ENCODE assay signal across 6 cellular contexts in genomic region chr12:6871052-6871957, GRCh38. TPM values are rescaled to one million over a fixed set of nuclear protein-coding genes. Genes with fewer than 3 reads are reported as not detected.
DNase-seq lines count a peak whose midpoint lies in the region; ATAC-seq and TF ChIP-seq lines count a peak whose summit lies in the region.

No MANE protein-coding gene starts in this region.

- H3K9me3 ChIP-seq in KOPT-K1 (ENCODE audit: insufficient read depth, low read length, poor library complexity, severe bottlenecking) (no peaks in the 10 kb centered on the region), ascending aorta (no peaks in the 10 kb centered on the region)
- no peaks in the 10 kb centered on the region for H3K9me3 ChIP-seq in naive thymus-derived CD4-positive, alpha-beta T cell (ENCODE audit: control insufficient read depth in 2 of 3, low read length in 3 of 3)

- H3K36me3 ChIP-seq in BJ (ENCODE audit: control insufficient read depth, insufficient read depth, low read length), result peaks cover 26% of the 10 kb centered on the region
- peaks cover 46% of the 10 kb centered on the region for H3K36me3 ChIP-seq in KOPT-K1 (ENCODE audit: insufficient read depth, low read length)
- H3K36me3 ChIP-seq in ascending aorta, result peaks cover 17 to 19% of the 10 kb centered on the region in 2 donors
- H3K36me3 ChIP-seq in naive thymus-derived CD4-positive, alpha-beta T cell (ENCODE audit: control insufficient read depth in 2 of 3, insufficient read depth in 3 of 3, low read length in 3 of 3), result peaks cover 3 to 32% (median 6%) of the 10 kb centered on the region in 3 experiments

- H3K9me3 Mint-ChIP-seq in naive thymus-derived CD4-positive, alpha-beta T cell, result no peaks in the 10 kb centered on the region

- H3K27me3 ChIP-seq in BJ (ENCODE audit: control insufficient read depth, insufficient read depth, low read length), result no peaks in the 10 kb centered on the region
- H3K27me3 ChIP-seq in ascending aorta, result no peaks in the 10 kb centered on the region
- H3K27me3 ChIP-seq in naive thymus-derived CD4-positive, alpha-beta T cell (ENCODE audit: control insufficient read depth in 2 of 2, insufficient read depth in 2 of 2, low read length in 2 of 2), result no peaks in the 10 kb centered on the region

- H3K4me1 Mint-ChIP-seq in naive thymus-derived CD4-positive, alpha-beta T cell, result peaks cover 37 to 62% (median 53%) of the 10 kb centered on the region in 7 donors

- POLR2A ChIA-PET in BJ (lab: Charles Lee), result interaction anchor here (1.1 to 3.7 kb wide), 2 partner anchors 19 to 20 kb away, joined by 5 to 19 read pairs; partner anchors contain the start of genes CDCA3 and USP5
- POLR2A ChIA-PET in naive thymus-derived CD4-positive, alpha-beta T cell (lab: Charles Lee), result interaction anchor here (0.5 to 4.6 kb wide), 10 partner anchors 17 to 148 kb away, joined by 3 to 70 read pairs (median 10); partner anchors contain the start of genes C12orf57, CDCA3, LPCAT3 and MLF2

- H3K4me3 ChIP-seq in BJ (ENCODE audit: low read depth, low read length) (peak overlapping the region; percentile 65; the same call in 1 of the 2 replicates), ascending aorta (peak overlapping the region; percentile 82 to 90)
- H3K4me3 ChIP-seq in naive thymus-derived CD4-positive, alpha-beta T cell (ENCODE audit: low read length), result peak overlapping the region; percentile 98

- CTCF ChIA-PET in BJ (lab: Yijun Ruan, JAX), result interaction anchor here (0.5 to 9.7 kb wide), 20 partner anchors 11 to 1788 kb away, joined by 3 to 112 read pairs (median 8); partner anchors contain the start of genes C12orf57, CDCA3, ENO2 and GNB3
- CTCF ChIA-PET in naive thymus-derived CD4-positive, alpha-beta T cell (lab: Charles Lee), result interaction anchor here (0.6 to 6.9 kb wide), 12 partner anchors 8 to 237 kb away, joined by 3 to 45 read pairs (median 12); partner anchors contain the start of genes C1RL, CDCA3 and USP5

- no peak for DNase-seq in BJ (ENCODE audit: low read depth)
- no peak for DNase-seq in ascending aorta (ENCODE audit: low spot score in 2 of 2)
- DNase-seq in naive thymus-derived CD4-positive, alpha-beta T cell, result peak in 1 of 9 donors; percentile 58
- DNase-seq in T1000 (lab: John Stamatoyannopoulos, UW), result no peak

- peaks cover 0 to 45% (median 3%) of the 10 kb centered on the region in 5 donors for H3K36me3 Mint-ChIP-seq in naive thymus-derived CD4-positive, alpha-beta T cell

- TF ChIP-seq CTCF in BJ (IDR thresholded peaks at IDR 0.05; ENCODE audit: insufficient read depth, low read depth, low read length) (no peak), ascending aorta (IDR thresholded peaks at IDR 0.05) (no peak)

- no peaks in the 10 kb centered on the region for H3K27me3 Mint-ChIP-seq in naive thymus-derived CD4-positive, alpha-beta T cell

- H3K4me3 Mint-ChIP-seq in naive thymus-derived CD4-positive, alpha-beta T cell, result peak overlapping the region; percentile 87 to 95 (median 91)

- peaks cover 14 to 37% of the 10 kb centered on the region in 2 donors for H3K4me1 ChIP-seq in ascending aorta
- peaks cover 39 to 42% of the 10 kb centered on the region in 2 donors for H3K4me1 ChIP-seq in naive thymus-derived CD4-positive, alpha-beta T cell (ENCODE audit: control insufficient read depth in 2 of 2, insufficient read depth in 2 of 2, low read length in 2 of 2)

- intact Hi-C loops in ascending aorta (cut with DNase I), result loop anchor here (5.0 kb wide), 1 partner anchor 236 kb away; the partner anchor contains the start of gene C1RL
- intact Hi-C loops in naive thymus-derived CD4-positive, alpha-beta T cell (cut with micrococcal nuclease), result loop anchor here in 1 of 2 donors (5.0 kb wide), 2 partner anchors 379 to 1826 kb away; partner anchors contain the start of genes MRPL51, NCAPD2 and RIMKLB

- H3K27ac Mint-ChIP-seq in naive thymus-derived CD4-positive, alpha-beta T cell, result peak overlapping the region; percentile 74 to 94 (median 88)

- H3K27ac ChIP-seq in KOPT-K1 (ENCODE audit: low read depth, low read length, poor library complexity, severe bottlenecking) (peak overlapping the region; percentile 91), ascending aorta (peak overlapping the region; percentile 85 to 92)
- H3K27ac ChIP-seq in naive thymus-derived CD4-positive, alpha-beta T cell (ENCODE audit: low read depth, low read length), result peak overlapping the region; percentile 77

- no peak for ATAC-seq in naive thymus-derived CD4-positive, alpha-beta T cell
- no peak for ATAC-seq in GM18909 (IDR thresholded peaks at IDR 0.05; ENCODE audit: poor library complexity, unreplicated experiment)

RNA-seq across cellular contexts. Expression of gene SPSB2, which starts 1.8 kb away (rescaled TPM):
- 5.0 and 7.3 TPM in 2 replicates for polyA plus RNA-seq in BJ (2011; rRNA removed)
- 2.6 and 3.0 TPM in 2 replicates for polyA minus RNA-seq in BJ (2011; rRNA and poly(A)+ RNA removed)
- 14.5 TPM for total RNA-seq in ascending aorta
- total RNA-seq in naive thymus-derived CD4-positive, alpha-beta T cell, result 10 to 100 TPM in 3 of 5 experiments, 1 to 10 TPM in 2; 5.1 to 20.2 (median 11.2) TPM
- 10 to 100 TPM; 10.8 to 14.5 TPM for polyA plus RNA-seq in naive thymus-derived CD4-positive, alpha-beta T cell

RNA-seq across cellular contexts. Expression of gene TPI1, which starts 4.0 kb away (rescaled TPM):
- polyA plus RNA-seq in BJ (2011; rRNA removed), result 2,446 and 2,656 TPM in 2 replicates
- polyA minus RNA-seq in BJ (2011; rRNA and poly(A)+ RNA removed), result 955 and 1,949 TPM in 2 replicates
- total RNA-seq in ascending aorta, result 482 TPM
- 1,000 to 10,000 TPM in 1 of 5 experiments, 100 to 1,000 TPM in 3, 10 to 100 TPM in 1; 89.7 to 1,293 (median 134) TPM for total RNA-seq in naive thymus-derived CD4-positive, alpha-beta T cell
- 100 to 1,000 TPM; 330 to 435 TPM for polyA plus RNA-seq in naive thymus-derived CD4-positive, alpha-beta T cell

RNA-seq across cellular contexts. Expression of gene USP5, which starts 19.4 kb away (rescaled TPM):
- polyA plus RNA-seq in BJ (2011; rRNA removed), result 52.9 and 90.0 TPM in 2 replicates
- 79.9 and 113 TPM in 2 replicates for polyA minus RNA-seq in BJ (2011; rRNA and poly(A)+ RNA removed)
- total RNA-seq in ascending aorta, result 46.2 TPM
- total RNA-seq in naive thymus-derived CD4-positive, alpha-beta T cell, result 100 to 1,000 TPM in 1 of 5 experiments, 10 to 100 TPM in 4; 58.0 to 134 (median 71.1) TPM
- 10 to 100 TPM; 51.9 to 71.5 TPM for polyA plus RNA-seq in naive thymus-derived CD4-positive, alpha-beta T cell

RNA-seq across cellular contexts. Expression of gene CDCA3, which starts 20.2 kb away (rescaled TPM):
- 39.2 and 57.1 TPM in 2 replicates for polyA plus RNA-seq in BJ (2011; rRNA removed)
- 16.6 and 20.1 TPM in 2 replicates for polyA minus RNA-seq in BJ (2011; rRNA and poly(A)+ RNA removed)
- total RNA-seq in ascending aorta, result not detected
- total RNA-seq in naive thymus-derived CD4-positive, alpha-beta T cell, result 10 to 100 TPM in 1 of 5 experiments, 1 to 10 TPM in 3, under 1 TPM in 1; 0.64 to 55.6 (median 1.8) TPM
- under 1 TPM in 1 of 2 donors, not detected in 1; 0.94 TPM for polyA plus RNA-seq in naive thymus-derived CD4-positive, alpha-beta T cell

RNA-seq across cellular contexts. Expression of gene GNB3, which starts 30.6 kb away (rescaled TPM):
- polyA plus RNA-seq in BJ (2011; rRNA removed), result 3.3 and 5.3 TPM in 2 replicates
- 1.6 and 3.7 TPM in 2 replicates for polyA minus RNA-seq in BJ (2011; rRNA and poly(A)+ RNA removed)
- total RNA-seq in ascending aorta, result 10.4 TPM
- total RNA-seq in naive thymus-derived CD4-positive, alpha-beta T cell, result 10 to 100 TPM in 2 of 5 experiments, 1 to 10 TPM in 2, under 1 TPM in 1; 0.63 to 11.8 (median 3.2) TPM
- polyA plus RNA-seq in naive thymus-derived CD4-positive, alpha-beta T cell, result under 1 TPM in 1 of 2 donors, not detected in 1; 0.23 TPM
